In genomic region chr5:103272377-103272776, GRCh38 we compare ENCODE assay signal across 21 cellular contexts. TPM values are rescaled to one million over a fixed set of nuclear protein-coding genes. Genes with fewer than 3 reads are reported as not detected.
DNase-seq lines count a peak whose midpoint lies in the region; FAIRE-seq and TF ChIP-seq lines count a peak whose summit lies in the region.
"Had no signal": no experiment of that assay in that cellular context is flagged by ENCODE, and none has a peak within 500 bp of the region (broad histone marks: within the 10 kb centered on the region; RNA-seq: fewer than 3 reads in every experiment).

No MANE protein-coding gene starts in this region.

- H3K27me3 Mint-ChIP-seq in nephron (ENCODE audit: low read depth) (no peaks in the 10 kb centered on the region), Calu3 (ENCODE audit: unreplicated experiment) (no peaks in the 10 kb centered on the region)
- H3K27me3 Mint-ChIP-seq: activated naive CD4-positive, alpha-beta T cell treated with anti-CD3 and anti-CD28 coated beads, Interleukin-2, amount 10 ng/mL, durations not matched to agents 7 days and 5 days had no signal

- H3K36me3 Mint-ChIP-seq in nephron (ENCODE audit: low read depth) (peaks cover 24% of the 10 kb centered on the region), Calu3 (ENCODE audit: insufficient read depth, unreplicated experiment) (peaks cover 6% of the 10 kb centered on the region)

- H2AFZ ChIP-seq in PC-9 = no peak overlapping the region

- CTCF ChIA-PET in PC-9 (lab: Charles Lee) (no interaction called here), Calu3 (lab: Charles Lee) (interaction anchor here (0.5 to 3.2 kb wide), 5 partner anchors 10 to 448 kb away, joined by 3 to 21 read pairs (median 4); partner anchors contain the start of gene MACIR)

- no TSS peak for BruUV-seq in PC-9 (replicated peaks; lab: Mats Ljungman, UMichigan)
- BruUV-seq in Calu3 (replicated peaks; lab: Mats Ljungman, UMichigan) = no TSS peak

- DNase-seq in AG10803 (ENCODE audit: low read depth) (peak; percentile 48), PC-9 (no peak), dedifferentiated amniotic fluid mesenchymal stem cell (ENCODE audit: extremely low spot score) (peak; percentile 33), NK-92 (lab: John Stamatoyannopoulos, UW; ENCODE audit: unreplicated experiment) (no peak), HUDEP-2 (lab: John Stamatoyannopoulos, UW; ENCODE audit: unreplicated experiment in 76 of 76) (no peak), GM19239 (ENCODE audit: insufficient read length, low spot score) (no peak), Calu3 (no peak)
- DNase-seq: activated naive CD4-positive, alpha-beta T cell treated with anti-CD3 and anti-CD28 coated beads, Interleukin-2, amount 10 ng/mL, durations not matched to agents 7 days and 5 days; activated T-cell treated with anti-CD3 and anti-CD28 coated beads, Interleukin-2, amount 50 U/mL, for 4 hours; colonic mucosa; DMS153; GF-D8; immature natural killer cell; NCI-H1105; NCI-H2081 treated with DMSO at 0.1 percent for 48 hours; NCI-H446 treated with DMSO at 0.1 percent for 48 hours had no signal

- H3K4me1 ChIP-seq in PC-9 (replicated peaks; ENCODE audit: insufficient read depth) = peaks cover 39% of the 10 kb centered on the region
- H3K4me1 ChIP-seq: colonic mucosa, vagina had no signal

- peaks cover 75% of the 10 kb centered on the region for H3K79me2 ChIP-seq in PC-9 (ENCODE audit: low read depth)

- H3K9me3 Mint-ChIP-seq in nephron (no peaks in the 10 kb centered on the region), Calu3 (ENCODE audit: low read depth, unreplicated experiment) (no peaks in the 10 kb centered on the region)
- H3K9me3 Mint-ChIP-seq: activated naive CD4-positive, alpha-beta T cell treated with anti-CD3 and anti-CD28 coated beads, Interleukin-2, amount 10 ng/mL, durations not matched to agents 7 days and 5 days; activated T-cell treated with anti-CD3 and anti-CD28 coated beads, Interleukin-2, amount 50 U/mL, for 4 hours; CD14-positive monocyte; immature natural killer cell had no signal

- peak overlapping the region; percentile 50; the same call in 1 of the 2 replicates for H3K4me2 ChIP-seq in PC-9

- H3F3A ChIP-seq in PC-9 (ENCODE audit: insufficient read depth, low read depth) = peaks cover 16% of the 10 kb centered on the region; the same call in 1 of the 2 replicates

- TF ChIP-seq CTCF in AG10803 (conservative IDR thresholded peaks at IDR 0.05; ENCODE audit: low read length) = no peak
- TF ChIP-seq CTCF in PC-9 (conservative IDR thresholded peaks at IDR 0.05) = no peak
- no peak for TF ChIP-seq CTCF in nephron (IDR thresholded peaks at IDR 0.05; ENCODE audit: unreplicated experiment in 3 of 3)
- no peak for TF ChIP-seq CTCF in Calu3 (IDR thresholded peaks at IDR 0.05; ENCODE audit: unreplicated experiment)

- POLR2A ChIA-PET in PC-9 (lab: Charles Lee; ENCODE audit: unreplicated experiment) = interaction anchor here (0.6 to 0.8 kb wide), 3 partner anchors 9 to 469 kb away, joined by 4 to 20 read pairs (median 17); no protein-coding TSS in a partner anchor

- H3K27ac Mint-ChIP-seq in nephron (peak overlapping the region in 2 of 3 experiments; percentile 55 to 83), Calu3 (ENCODE audit: unreplicated experiment) (no peak overlapping the region)
- H3K27ac Mint-ChIP-seq: activated naive CD4-positive, alpha-beta T cell treated with anti-CD3 and anti-CD28 coated beads, Interleukin-2, amount 10 ng/mL, durations not matched to agents 7 days and 5 days had no signal

- H3K4me3 ChIP-seq in AG10803 (ENCODE audit: low read length) (no peak overlapping the region), PC-9 (no peak overlapping the region)
- H3K4me3 ChIP-seq: body of pancreas, colonic mucosa, vagina had no signal

- no peak for FAIRE-seq in GM19239 (lab: Jason Lieb, UNC)
- FAIRE-seq: endothelial cell of umbilical vein had no signal

- intact Hi-C loops in PC-9 (cut with micrococcal nuclease; ENCODE audit: unreplicated experiment) (no loop called here), Calu3 (cut with micrococcal nuclease; ENCODE audit: unreplicated experiment) (no loop called here)

- no peaks in the 10 kb centered on the region for H4K20me1 ChIP-seq in PC-9 (ENCODE audit: insufficient read depth)

- H3K27me3 ChIP-seq in PC-9 (ENCODE audit: insufficient read depth, low read depth) = no peaks in the 10 kb centered on the region
- H3K27me3 ChIP-seq: body of pancreas, colonic mucosa, vagina had no signal

- peaks cover 38% of the 10 kb centered on the region for H3K36me3 ChIP-seq in PC-9 (ENCODE audit: low read depth)
- H3K36me3 ChIP-seq: colonic mucosa had no signal

- H3K4me3 Mint-ChIP-seq in nephron = no peak overlapping the region
- H3K4me3 Mint-ChIP-seq in Calu3 (ENCODE audit: low read depth, unreplicated experiment) = no peak overlapping the region
- H3K4me3 Mint-ChIP-seq: activated naive CD4-positive, alpha-beta T cell treated with anti-CD3 and anti-CD28 coated beads, Interleukin-2, amount 10 ng/mL, durations not matched to agents 7 days and 5 days; activated T-cell treated with anti-CD3 and anti-CD28 coated beads, Interleukin-2, amount 50 U/mL, for 4 hours; CD14-positive monocyte had no signal

- no peaks in the 10 kb centered on the region for H3K9me2 ChIP-seq in PC-9 (ENCODE audit: insufficient read depth)

- H3K4me1 Mint-ChIP-seq in nephron = no peaks in the 10 kb centered on the region
- H3K4me1 Mint-ChIP-seq in Calu3 (ENCODE audit: low read depth, unreplicated experiment) = peaks cover 36% of the 10 kb centered on the region

- H3K27ac ChIP-seq in PC-9 = peak overlapping the region; percentile 72
- H3K27ac ChIP-seq: colonic mucosa, vagina had no signal

- no peaks in the 10 kb centered on the region for H3K9me3 ChIP-seq in PC-9 (ENCODE audit: insufficient read depth, low read depth)
- H3K9me3 ChIP-seq: body of pancreas, colonic mucosa, vagina had no signal

RNA-seq across cellular contexts. Expression of gene MACIR, which starts 13.8 kb away (rescaled TPM):
- 21.0 and 28.4 TPM in 2 replicates for total RNA-seq in PC-9 (2021)
- 24.5 and 25.2 TPM in 2 replicates for total RNA-seq in Calu3 (2022)

Comparison
In these comparisons a context has a peak if more than half of its experiments do, and no peak if none do; other contexts are left out.
1. DNase-seq: peak in AG10803 (single experiment) and dedifferentiated amniotic fluid mesenchymal stem cell (single experiment); none in PC-9 (0 of 2), NK-92 (single experiment), HUDEP-2 (0 of 76), GM19239 (single experiment) and Calu3 (single experiment).